13 cellular contexts compared by ENCODE assay signal in the genomic region with DNA sequence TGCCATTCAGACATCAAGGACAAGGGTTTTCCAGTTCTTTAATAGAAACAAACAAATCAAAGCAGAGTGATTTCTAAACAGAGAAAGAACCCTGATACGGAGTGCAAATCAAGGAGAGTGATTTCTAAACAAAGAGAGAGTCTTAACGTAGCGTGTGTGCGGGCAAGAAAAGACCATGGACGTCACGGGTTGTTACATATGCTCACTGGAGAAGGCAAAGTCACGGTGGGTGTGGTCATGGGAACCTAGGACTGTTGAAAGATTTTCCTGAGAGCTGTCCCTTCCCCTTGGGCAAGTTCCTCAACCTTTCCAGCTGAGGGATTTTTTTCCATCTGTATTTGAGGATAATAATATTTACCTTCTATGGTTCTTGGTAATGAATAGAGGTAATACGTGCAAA.
A peak's percentile ranks its signal among the peaks of the same experiment; 100 is the strongest.
DNase-seq lines count a peak whose midpoint lies in the region; ATAC-seq and TF ChIP-seq lines count a peak whose summit lies in the region.
"Had no signal": no experiment of that assay in that cellular context is flagged by ENCODE, and none has a peak within 500 bp of the region (broad histone marks: within the 10 kb centered on the region; RNA-seq: fewer than 3 reads in every experiment).

No MANE protein-coding gene starts in this region.

- no peak for TF ChIP-seq CTCF in left lung (IDR thresholded peaks at IDR 0.05)
- no peak for TF ChIP-seq CTCF in stomach (IDR thresholded peaks at IDR 0.05)

- H3K9me3 ChIP-seq in left lung (no peaks in the 10 kb centered on the region), stomach (no peaks in the 10 kb centered on the region)
- H3K9me3 ChIP-seq: A549, BE2C had no signal

- intact Hi-C loops in left lung (cut with DNase I): no loop called here
- intact Hi-C loops in stomach (cut with DNase I; ENCODE audit: low total_unique reads): no loop called here

- H3K27ac ChIP-seq in left lung (peak overlapping the region in 1 of 2 donors; percentile 30), stomach (peak overlapping the region in 2 of 5 donors; percentile 2 to 38)
- H3K27ac ChIP-seq: A549, C4-2B had no signal

- no peaks in the 10 kb centered on the region for H3K4me1 Mint-ChIP-seq in naive thymus-derived CD8-positive, alpha-beta T cell
- H3K4me1 Mint-ChIP-seq: CD4-positive, alpha-beta memory T cell had no signal

- H3K4me3 ChIP-seq in left lung: no peak overlapping the region
- no peak overlapping the region for H3K4me3 ChIP-seq in stomach
- H3K4me3 ChIP-seq: A549 had no signal

- ATAC-seq in left lung (peak; percentile 76), HG03097 (IDR thresholded peaks at IDR 0.05; ENCODE audit: low FRiP score, unreplicated experiment) (no peak)
- no peak for ATAC-seq in naive thymus-derived CD8-positive, alpha-beta T cell
- ATAC-seq: A549 had no signal

- TF ChIP-seq EP300 in stomach (IDR thresholded peaks at IDR 0.05): no peak

- DNase-seq in NCI-H187 treated with DMSO at 0.1 percent for 48 hours (lab: John Stamatoyannopoulos, UW) (peak; percentile 33), left lung (peak in 1 of 2 donors; percentile 46), stomach (peak; percentile 46), NCI-H526 (lab: John Stamatoyannopoulos, UW) (no peak)
- DNase-seq in naive thymus-derived CD8-positive, alpha-beta T cell: no peak
- DNase-seq: BE2C; CD4-positive, alpha-beta memory T cell; DND-41; GF-D8; H7 had no signal

- H3K9me3 Mint-ChIP-seq in naive thymus-derived CD8-positive, alpha-beta T cell: peaks cover 0 to 5% (median 0%) of the 10 kb centered on the region in 9 donors

- WGBS in stomach, 5 donors: 14 to 44% (median 32%) methylated on average over 8 of the region's 8 CpGs

- peaks cover 0 to 11% (median 4%) of the 10 kb centered on the region in 5 donors for H3K27me3 Mint-ChIP-seq in naive thymus-derived CD8-positive, alpha-beta T cell
- H3K27me3 Mint-ChIP-seq: CD4-positive, alpha-beta memory T cell had no signal

- POLR2A ChIA-PET in naive thymus-derived CD8-positive, alpha-beta T cell (lab: Charles Lee): no interaction called here

- H3K27me3 ChIP-seq in left lung (no peaks in the 10 kb centered on the region), stomach (peaks cover 0 to 4% (median 0%) of the 10 kb centered on the region in 3 donors)
- H3K27me3 ChIP-seq: BE2C had no signal

- H3K36me3 Mint-ChIP-seq in naive thymus-derived CD8-positive, alpha-beta T cell: no peaks in the 10 kb centered on the region
- H3K36me3 Mint-ChIP-seq: CD4-positive, alpha-beta memory T cell had no signal

- H3K4me1 ChIP-seq in left lung (no peaks in the 10 kb centered on the region), stomach (no peaks in the 10 kb centered on the region)
- H3K4me1 ChIP-seq: BE2C had no signal

- H3K36me3 ChIP-seq in left lung (no peaks in the 10 kb centered on the region), stomach (no peaks in the 10 kb centered on the region)
- H3K36me3 ChIP-seq: BE2C had no signal

- H3K27ac Mint-ChIP-seq in naive thymus-derived CD8-positive, alpha-beta T cell: no peak overlapping the region
- H3K27ac Mint-ChIP-seq: CD4-positive, alpha-beta memory T cell had no signal

- no peak for TF ChIP-seq POLR2A in stomach (IDR thresholded peaks at IDR 0.05)

- H3K4me3 Mint-ChIP-seq in naive thymus-derived CD8-positive, alpha-beta T cell: no peak overlapping the region
- H3K4me3 Mint-ChIP-seq: CD4-positive, alpha-beta memory T cell had no signal

Comparison
In these comparisons a context has a peak if more than half of its experiments do, and no peak if none do; other contexts are left out.
1. DNase-seq: peak in NCI-H187 treated with DMSO at 0.1 percent for 48 hours (single experiment) and stomach (single experiment); none in NCI-H526 (0 of 2) and naive thymus-derived CD8-positive, alpha-beta T cell (0 of 10).